In the genomic region with DNA sequence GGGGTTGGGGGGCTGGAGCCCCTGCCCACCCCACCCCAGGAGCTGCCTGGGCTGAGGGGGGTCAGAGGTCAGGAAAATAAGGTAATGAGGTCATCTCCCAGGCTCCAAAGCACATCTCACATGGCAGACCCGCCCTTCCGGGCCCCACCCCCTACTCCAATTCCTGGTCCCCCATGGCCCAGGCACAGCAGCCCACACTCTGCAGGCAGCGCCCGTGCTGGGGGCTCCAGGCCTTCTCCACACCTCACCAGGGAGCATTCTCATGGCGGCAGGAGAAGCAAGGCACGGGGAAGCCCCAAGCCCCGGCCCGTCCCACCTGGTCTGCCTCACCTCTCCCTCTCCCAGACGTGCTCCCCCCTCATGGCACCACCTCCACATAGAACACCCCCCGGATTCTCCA, we compare ENCODE assay signal across 41 cellular contexts. TPM values are rescaled to one million over a fixed set of nuclear protein-coding genes. Genes with fewer than 3 reads are reported as not detected.
"Had no signal": no experiment of that assay in that cellular context is flagged by ENCODE, and none has a peak within 500 bp of the region (broad histone marks: within the 10 kb centered on the region; RNA-seq: fewer than 3 reads in every experiment).

No MANE protein-coding gene starts in this region.

- H3K9me3 Mint-ChIP-seq: activated naive CD4-positive, alpha-beta T cell treated with anti-CD3 and anti-CD28 coated beads for 36 hours; activated naive CD4-positive, alpha-beta T cell treated with anti-CD3 and anti-CD28 coated beads, Interleukin-2, amount 10 ng/mL, durations not matched to agents 7 days and 5 days; activated naive CD4-positive, alpha-beta T cell treated with anti-CD3 and anti-CD28 coated beads, Interleukin-2, amount 50 U/mL, for 24 hours; activated naive CD4-positive, alpha-beta T cell treated with anti-CD3 and anti-CD28 coated beads, Interleukin-2, amount 50 U/mL, for 72 hours; activated naive CD8-positive, alpha-beta T cell treated with anti-CD3 and anti-CD28 coated beads for 36 hours; activated naive CD8-positive, alpha-beta T cell treated with anti-CD3 and anti-CD28 coated beads, Interleukin-2, amount 10 ng/mL, durations not matched to agents 7 days and 5 days; activated naive CD8-positive, alpha-beta T cell treated with anti-CD3 and anti-CD28 coated beads, Interleukin-2, amount 50 U/mL, for 24 hours; activated T-cell treated with anti-CD3 and anti-CD28 coated beads, Interleukin-2, amount 50 U/mL, for 24 hours; activated T-cell treated with anti-CD3 and anti-CD28 coated beads, Interleukin-2, amount 50 U/mL, for 4 hours; activated T-cell treated with anti-CD3 and anti-CD28 coated beads, Interleukin-2, amount 50 U/mL, for 72 hours; activated T-helper 1 cell treated with anti-CD3 and anti-CD28 coated beads, Interleukin-12 subunit alpha, Interleukin-12 subunit beta, Interleukin-2, Interleukin-4 antibody, amounts not matched to agents 30 ng/mL and 10 ng/mL and 1 ng/mL, durations not matched to agents 14 hours and 24 hours and 36 hours; activated T-helper 17 cell treated with anti-CD3 and anti-CD28 coated beads, Interleukin-2, amount 50 U/mL, for 72 hours; activated T-helper 2 cell treated with anti-CD3 and anti-CD28 coated beads, Interferon-gamma antibody, Interleukin-2, Interleukin-4, amounts not matched to agents 10 μg/mL and 5 μg/mL and 100 μg/mL, durations not matched to agents 14 hours and 24 hours and 36 hours; brain; central memory CD8-positive, alpha-beta T cell had no signal

- ATAC-seq: activated naive CD4-positive, alpha-beta T cell treated with anti-CD3 and anti-CD28 coated beads, Interleukin-2, amount 50 U/mL, for 72 hours; activated naive CD8-positive, alpha-beta T cell treated with anti-CD3 and anti-CD28 coated beads, Interleukin-2, amount 50 U/mL, for 24 hours; activated T-cell treated with anti-CD3 and anti-CD28 coated beads, Interleukin-2, amount 50 U/mL, for 4 hours; activated T-cell treated with anti-CD3 and anti-CD28 coated beads, Interleukin-2, amount 50 U/mL, for 72 hours; activated T-helper 17 cell treated with anti-CD3 and anti-CD28 coated beads, Interleukin-2, amount 50 U/mL, for 72 hours; body of pancreas had no signal

- H3K9me3 ChIP-seq: adrenal gland, ascending aorta, body of pancreas, breast epithelium had no signal

- H3K4me1 ChIP-seq: adrenal gland, ascending aorta, body of pancreas, breast epithelium had no signal

- H3K27ac Mint-ChIP-seq: activated naive CD4-positive, alpha-beta T cell treated with anti-CD3 and anti-CD28 coated beads for 36 hours; activated naive CD4-positive, alpha-beta T cell treated with anti-CD3 and anti-CD28 coated beads, Interleukin-2, amount 10 ng/mL, durations not matched to agents 7 days and 5 days; activated naive CD4-positive, alpha-beta T cell treated with anti-CD3 and anti-CD28 coated beads, Interleukin-2, amount 50 U/mL, for 24 hours; activated naive CD4-positive, alpha-beta T cell treated with anti-CD3 and anti-CD28 coated beads, Interleukin-2, amount 50 U/mL, for 72 hours; activated naive CD8-positive, alpha-beta T cell; activated naive CD8-positive, alpha-beta T cell treated with anti-CD3 and anti-CD28 coated beads for 36 hours; activated naive CD8-positive, alpha-beta T cell treated with anti-CD3 and anti-CD28 coated beads, Interleukin-2, amount 10 ng/mL, durations not matched to agents 7 days and 5 days; activated naive CD8-positive, alpha-beta T cell treated with anti-CD3 and anti-CD28 coated beads, Interleukin-2, amount 50 U/mL, for 24 hours; activated T-cell treated with anti-CD3 and anti-CD28 coated beads, Interleukin-2, amount 50 U/mL, for 24 hours; activated T-cell treated with anti-CD3 and anti-CD28 coated beads, Interleukin-2, amount 50 U/mL, for 72 hours; activated T-helper 1 cell treated with anti-CD3 and anti-CD28 coated beads, Interleukin-12 subunit alpha, Interleukin-12 subunit beta, Interleukin-2, Interleukin-4 antibody, amounts not matched to agents 30 ng/mL and 10 ng/mL and 1 ng/mL, durations not matched to agents 14 hours and 24 hours and 36 hours; activated T-helper 17 cell treated with anti-CD3 and anti-CD28 coated beads, Interleukin-2, amount 50 U/mL, for 72 hours; activated T-helper 2 cell treated with anti-CD3 and anti-CD28 coated beads, Interferon-gamma antibody, Interleukin-2, Interleukin-4, amounts not matched to agents 10 μg/mL and 5 μg/mL and 100 μg/mL, durations not matched to agents 14 hours and 24 hours and 36 hours; brain had no signal

- H3K4me3 Mint-ChIP-seq: activated naive CD4-positive, alpha-beta T cell treated with anti-CD3 and anti-CD28 coated beads for 36 hours; activated naive CD4-positive, alpha-beta T cell treated with anti-CD3 and anti-CD28 coated beads, Interleukin-2, amount 10 ng/mL, durations not matched to agents 7 days and 5 days; activated naive CD4-positive, alpha-beta T cell treated with anti-CD3 and anti-CD28 coated beads, Interleukin-2, amount 50 U/mL, for 24 hours; activated naive CD8-positive, alpha-beta T cell; activated naive CD8-positive, alpha-beta T cell treated with anti-CD3 and anti-CD28 coated beads for 36 hours; activated naive CD8-positive, alpha-beta T cell treated with anti-CD3 and anti-CD28 coated beads, Interleukin-2, amount 10 ng/mL, durations not matched to agents 7 days and 5 days; activated naive CD8-positive, alpha-beta T cell treated with anti-CD3 and anti-CD28 coated beads, Interleukin-2, amount 50 U/mL, for 24 hours; activated T-cell treated with anti-CD3 and anti-CD28 coated beads, Interleukin-2, amount 50 U/mL, for 24 hours; activated T-cell treated with anti-CD3 and anti-CD28 coated beads, Interleukin-2, amount 50 U/mL, for 4 hours; activated T-cell treated with anti-CD3 and anti-CD28 coated beads, Interleukin-2, amount 50 U/mL, for 72 hours; activated T-helper 1 cell treated with anti-CD3 and anti-CD28 coated beads, Interleukin-12 subunit alpha, Interleukin-12 subunit beta, Interleukin-2, Interleukin-4 antibody, amounts not matched to agents 30 ng/mL and 10 ng/mL and 1 ng/mL, durations not matched to agents 14 hours and 24 hours and 36 hours; activated T-helper 17 cell treated with anti-CD3 and anti-CD28 coated beads, Interleukin-2, amount 50 U/mL, for 72 hours; brain; central memory CD8-positive, alpha-beta T cell had no signal

- H3K27me3 Mint-ChIP-seq: activated naive CD4-positive, alpha-beta T cell treated with anti-CD3 and anti-CD28 coated beads, Interleukin-2, amount 50 U/mL, for 24 hours; activated naive CD8-positive, alpha-beta T cell; activated naive CD8-positive, alpha-beta T cell treated with anti-CD3 and anti-CD28 coated beads for 36 hours; activated naive CD8-positive, alpha-beta T cell treated with anti-CD3 and anti-CD28 coated beads, Interleukin-2, amount 50 U/mL, for 24 hours; activated T-cell treated with anti-CD3 and anti-CD28 coated beads, Interleukin-2, amount 50 U/mL, for 24 hours; activated T-helper 17 cell treated with anti-CD3 and anti-CD28 coated beads, Interleukin-2, amount 50 U/mL, for 72 hours; brain; central memory CD8-positive, alpha-beta T cell had no signal

- FAIRE-seq: astrocyte, bronchial epithelial cell had no signal

- H3K4me1 Mint-ChIP-seq: central memory CD8-positive, alpha-beta T cell had no signal

- H3K27me3 ChIP-seq: adrenal gland, ascending aorta, body of pancreas, brain microvascular endothelial cell, cardiac muscle cell had no signal

- DNase-seq: activated effector memory CD4-positive, alpha-beta T cell treated with anti-CD3 and anti-CD28 coated beads, Interleukin-2, amount 50 U/mL, for 16 hours; activated effector memory CD4-positive, alpha-beta T cell treated with Interleukin-2 at 50 U/mL for 16 hours; activated gamma-delta T cell; activated gamma-delta T cell treated with Interleukin-2 at 50 U/mL for 16 hours; activated naive CD4-positive, alpha-beta T cell; activated naive CD4-positive, alpha-beta T cell treated with anti-CD3 and anti-CD28 coated beads for 36 hours; activated naive CD4-positive, alpha-beta T cell treated with anti-CD3 and anti-CD28 coated beads, Interleukin-2, amount 10 ng/mL, durations not matched to agents 7 days and 5 days; activated naive CD4-positive, alpha-beta T cell treated with anti-CD3 and anti-CD28 coated beads, Interleukin-2, amount 50 U/mL, for 16 hours; activated naive CD4-positive, alpha-beta T cell treated with Interleukin-2 at 50 U/mL for 16 hours; activated naive CD8-positive, alpha-beta T cell treated with anti-CD3 and anti-CD28 coated beads for 36 hours; activated naive CD8-positive, alpha-beta T cell treated with anti-CD3 and anti-CD28 coated beads, Interleukin-2, amount 10 ng/mL, durations not matched to agents 7 days and 5 days; activated naive CD8-positive, alpha-beta T cell treated with anti-CD3 and anti-CD28 coated beads, Interleukin-2, amount 50 U/mL, for 24 hours; activated T-cell treated with anti-CD3 and anti-CD28 coated beads, Interleukin-2, amount 50 U/mL, for 24 hours; activated T-cell treated with anti-CD3 and anti-CD28 coated beads, Interleukin-2, amount 50 U/mL, for 4 hours; activated T-cell treated with anti-CD3 and anti-CD28 coated beads, Interleukin-2, amount 50 U/mL, for 48 hours; activated T-cell treated with anti-CD3 and anti-CD28 coated beads, Interleukin-2, amount 50 U/mL, for 72 hours; amniotic stem cell; amygdala; anterior cingulate cortex; aorta; body of pancreas; brain microvascular endothelial cell; central memory CD4-positive, alpha-beta T cell; cerebellar nuclear complex had no signal

- H3K4me3 ChIP-seq: adrenal gland, ascending aorta, body of pancreas, breast epithelium, cardiac muscle cell had no signal

- H3K36me3 ChIP-seq: adrenal gland, ascending aorta, brain microvascular endothelial cell, breast epithelium, cardiac muscle cell had no signal

- H3K27ac ChIP-seq: adrenal gland, ascending aorta, body of pancreas, brain microvascular endothelial cell, breast epithelium, cardiac muscle cell had no signal

- H3K36me3 Mint-ChIP-seq: activated naive CD4-positive, alpha-beta T cell treated with anti-CD3 and anti-CD28 coated beads, Interleukin-2, amount 10 ng/mL, durations not matched to agents 7 days and 5 days; activated naive CD4-positive, alpha-beta T cell treated with anti-CD3 and anti-CD28 coated beads, Interleukin-2, amount 50 U/mL, for 24 hours; activated naive CD4-positive, alpha-beta T cell treated with anti-CD3 and anti-CD28 coated beads, Interleukin-2, amount 50 U/mL, for 72 hours; activated naive CD8-positive, alpha-beta T cell; activated naive CD8-positive, alpha-beta T cell treated with anti-CD3 and anti-CD28 coated beads for 36 hours; activated naive CD8-positive, alpha-beta T cell treated with anti-CD3 and anti-CD28 coated beads, Interleukin-2, amount 10 ng/mL, durations not matched to agents 7 days and 5 days had no signal

RNA-seq across cellular contexts. Expression of a gene that starts 43.8 kb away (rescaled TPM):
- total RNA-seq: activated naive CD4-positive, alpha-beta T cell treated with anti-CD3 and anti-CD28 coated beads for 36 hours; activated naive CD4-positive, alpha-beta T cell treated with anti-CD3 and anti-CD28 coated beads, Interleukin-2, amount 50 U/mL, for 72 hours; activated naive CD8-positive, alpha-beta T cell treated with anti-CD3 and anti-CD28 coated beads for 36 hours; activated naive CD8-positive, alpha-beta T cell treated with anti-CD3 and anti-CD28 coated beads, Interleukin-2, amount 10 ng/mL, durations not matched to agents 7 days and 5 days; activated T-cell treated with anti-CD3 and anti-CD28 coated beads, Interleukin-2, amount 50 U/mL, for 4 hours; activated T-cell treated with anti-CD3 and anti-CD28 coated beads, Interleukin-2, amount 50 U/mL, for 72 hours; activated T-helper 1 cell treated with anti-CD3 and anti-CD28 coated beads, Interleukin-12 subunit alpha, Interleukin-12 subunit beta, Interleukin-2, Interleukin-4 antibody, amounts not matched to agents 30 ng/mL and 10 ng/mL and 1 ng/mL, durations not matched to agents 14 hours and 24 hours and 36 hours; activated T-helper 17 cell treated with anti-CD3 and anti-CD28 coated beads, Interleukin-2, amount 50 U/mL, for 72 hours; activated T-helper 2 cell treated with anti-CD3 and anti-CD28 coated beads, Interferon-gamma antibody, Interleukin-2, Interleukin-4, amounts not matched to agents 10 μg/mL and 5 μg/mL and 100 μg/mL, durations not matched to agents 14 hours and 24 hours and 36 hours; adrenal gland; aorta; ascending aorta; astrocyte; breast epithelium; bronchial epithelial cell; cardiac muscle cell; cardiac septum; cerebellum; chondrocyte had no signal
- polyA plus RNA-seq: adrenal gland, cardiac muscle cell had no signal

RNA-seq across cellular contexts. Expression of a gene that starts 52.8 kb away (rescaled TPM):
- total RNA-seq: activated naive CD4-positive, alpha-beta T cell treated with anti-CD3 and anti-CD28 coated beads for 36 hours; activated naive CD4-positive, alpha-beta T cell treated with anti-CD3 and anti-CD28 coated beads, Interleukin-2, amount 50 U/mL, for 72 hours; activated naive CD8-positive, alpha-beta T cell treated with anti-CD3 and anti-CD28 coated beads for 36 hours; activated naive CD8-positive, alpha-beta T cell treated with anti-CD3 and anti-CD28 coated beads, Interleukin-2, amount 10 ng/mL, durations not matched to agents 7 days and 5 days; activated T-cell treated with anti-CD3 and anti-CD28 coated beads, Interleukin-2, amount 50 U/mL, for 4 hours; activated T-cell treated with anti-CD3 and anti-CD28 coated beads, Interleukin-2, amount 50 U/mL, for 72 hours; activated T-helper 1 cell treated with anti-CD3 and anti-CD28 coated beads, Interleukin-12 subunit alpha, Interleukin-12 subunit beta, Interleukin-2, Interleukin-4 antibody, amounts not matched to agents 30 ng/mL and 10 ng/mL and 1 ng/mL, durations not matched to agents 14 hours and 24 hours and 36 hours; activated T-helper 17 cell treated with anti-CD3 and anti-CD28 coated beads, Interleukin-2, amount 50 U/mL, for 72 hours; activated T-helper 2 cell treated with anti-CD3 and anti-CD28 coated beads, Interferon-gamma antibody, Interleukin-2, Interleukin-4, amounts not matched to agents 10 μg/mL and 5 μg/mL and 100 μg/mL, durations not matched to agents 14 hours and 24 hours and 36 hours; adrenal gland; aorta; ascending aorta; astrocyte; breast epithelium; bronchial epithelial cell; cardiac muscle cell; cardiac septum; cerebellum; chondrocyte had no signal
- polyA plus RNA-seq: cardiac muscle cell had no signal
